In genomic region chr7:29987821-29988317, GRCh38 we compare ENCODE assay signal across 8 cellular contexts. TPM values are rescaled to one million over a fixed set of nuclear protein-coding genes. Genes with fewer than 3 reads are reported as not detected.
DNase-seq lines count a peak whose midpoint lies in the region; ATAC-seq, FAIRE-seq and TF ChIP-seq lines count a peak whose summit lies in the region.

No MANE protein-coding gene starts in this region.

- H3K27ac Mint-ChIP-seq in naive thymus-derived CD8-positive, alpha-beta T cell, result peak overlapping the region in 7 of 10 donors; percentile 71 to 92 (median 86)

- H2BK15ac ChIP-seq in H1 (ENCODE audit: low read length), result no peak overlapping the region

- H2BK5ac ChIP-seq in H1 (ENCODE audit: low read depth, low read length), result no peak overlapping the region

- peak overlapping the region; percentile 86 to 91 for H3K4me2 ChIP-seq in H1 (ENCODE audit: insufficient read depth in 1 of 2, low read depth in 2 of 2, low read length in 2 of 2)

- H4K91ac ChIP-seq in H1 (replicated peaks; ENCODE audit: insufficient read length, low read length), result no peak overlapping the region

- no peak for ATAC-seq in naive thymus-derived CD8-positive, alpha-beta T cell
- ATAC-seq in GM21367 (IDR thresholded peaks at IDR 0.05; ENCODE audit: unreplicated experiment) (no peak), HG03565 (IDR thresholded peaks at IDR 0.05; ENCODE audit: unreplicated experiment) (no peak), left lobe of liver (no peak)

- peak overlapping the region; percentile 76 to 92 (median 90) for H3K4me3 Mint-ChIP-seq in naive thymus-derived CD8-positive, alpha-beta T cell

- H3K27me3 ChIP-seq in H1 (replicated peaks in 1 of 4; ENCODE audit: control insufficient read depth in 3 of 4, extremely low read depth in 1 of 4, insufficient read depth in 3 of 4, low read length in 3 of 4), result peaks cover 0 to 2% (median 0%) of the 10 kb centered on the region in 4 experiments; a peak in 1 of 7 replicates

- no peaks in the 10 kb centered on the region; a peak in 1 of 8 replicates for H3K36me3 ChIP-seq in H1 (ENCODE audit: control insufficient read depth in 2 of 4, insufficient read depth in 4 of 4, low read length in 3 of 4)

- 0 out of 7 replicates have a peak overlapping the region, but pooled peaks of 1 of the 4 experiments have one; percentile 81 for H3K9ac ChIP-seq in H1 (replicated peaks in 1 of 4; ENCODE audit: extremely low read depth in 1 of 4, low read depth in 3 of 4, low read length in 3 of 4)

- CTCF ChIA-PET in AG04449 (lab: Yijun Ruan, JAX) (interaction anchor here (0.6 to 1.9 kb wide), 5 partner anchors 11 to 244 kb away, joined by 3 to 6 read pairs (median 4); no protein-coding TSS in a partner anchor), GM10248 (lab: Yijun Ruan, JAX) (interaction anchor here (0.8 to 1.8 kb wide), 3 partner anchors 11 to 74 kb away, joined by 4 to 6 read pairs (median 4); partner anchors contain the start of gene FKBP14), H1 (lab: Charles Lee; ENCODE audit: partially characterized antibody) (interaction anchor here (0.8 to 2.9 kb wide), 6 partner anchors 10 to 576 kb away, joined by 3 to 21 read pairs (median 4); no protein-coding TSS in a partner anchor)

- TF ChIP-seq EP300 in H1 (IDR thresholded peaks at IDR 0.05; ENCODE audit: borderline replicate concordance in 1 of 2, low read depth in 2 of 2, low read length in 2 of 2), result no peak

- TF ChIP-seq POLR2A in H1 (IDR thresholded peaks at IDR 0.05; ENCODE audit: control extremely low read depth in 1 of 2, low read depth in 2 of 2, low read length in 2 of 2), result no peak

- H2BK20ac ChIP-seq in H1 (ENCODE audit: low read length), result no peak overlapping the region

- H3K9me3 Mint-ChIP-seq in naive thymus-derived CD8-positive, alpha-beta T cell, result peaks cover 0 to 14% (median 5%) of the 10 kb centered on the region in 9 donors

- peaks cover 4% of the 10 kb centered on the region for H3K23me2 ChIP-seq in H1 (ENCODE audit: low read depth, low read length)

- no peak overlapping the region for H3K14ac ChIP-seq in H1 (ENCODE audit: insufficient read length)

- H3K56ac ChIP-seq in H1 (replicated peaks; ENCODE audit: insufficient read length, low read depth, low read length), result no peak overlapping the region

- H3K4me3 ChIP-seq in AG04449 (ENCODE audit: low read depth, low read length), result peak overlapping the region; percentile 84
- peak overlapping the region; percentile 84 to 90 (median 88); a peak in 6 of 8 replicates for H3K4me3 ChIP-seq in H1 (ENCODE audit: extremely low read depth in 1 of 4, insufficient read depth in 2 of 4, low read depth in 3 of 4, low read length in 4 of 4)

- no peak overlapping the region for H2AFZ ChIP-seq in H1 (ENCODE audit: low read length)

- peaks cover 0 to 2% of the 10 kb centered on the region in 2 experiments; a peak in 1 of 4 replicates for H3K9me3 ChIP-seq in H1 (ENCODE audit: insufficient read depth in 2 of 2, low read depth in 1 of 2, low read length in 1 of 2)

- POLR2A ChIA-PET in AG04449 (lab: Yijun Ruan, JAX), result no interaction called here
- POLR2A ChIA-PET in GM10248 (lab: Yijun Ruan, JAX), result no interaction called here
- POLR2A ChIA-PET in H1 (lab: Charles Lee; ENCODE audit: partially characterized antibody), result interaction anchor here (0.7 to 1.5 kb wide), 8 partner anchors 8 to 65 kb away, joined by 3 to 7 read pairs (median 4); partner anchors contain the start of genes FKBP14 and PLEKHA8
- POLR2A ChIA-PET in naive thymus-derived CD8-positive, alpha-beta T cell (lab: Charles Lee), result interaction anchor here (1.0 to 1.2 kb wide), 2 partner anchors 11 to 147 kb away, joined by 3 read pairs; partner anchors contain the start of gene MTURN

- H3K4me1 Mint-ChIP-seq in naive thymus-derived CD8-positive, alpha-beta T cell, result peaks cover 15 to 33% (median 22%) of the 10 kb centered on the region in 4 donors

- no peak for TF ChIP-seq RAD21 in H1 (IDR thresholded peaks at IDR 0.05 in 1 of 2, conservative IDR thresholded peaks at IDR 0.05 in 1 of 2; ENCODE audit: low read depth in 2 of 2, low read length in 2 of 2)

- no peak overlapping the region for H3K18ac ChIP-seq in H1 (ENCODE audit: extremely low read depth, low read length)

- H2BK120ac ChIP-seq in H1 (replicated peaks; ENCODE audit: low read depth, low read length), result no peak overlapping the region

- H3K79me1 ChIP-seq in H1 (ENCODE audit: low read depth, low read length), result peaks cover 4% of the 10 kb centered on the region

- TF ChIP-seq CTCF in AG04449 (IDR thresholded peaks at IDR 0.05; ENCODE audit: insufficient read depth, low read length, missing control alignments), result no peak
- TF ChIP-seq CTCF in GM10248 (IDR thresholded peaks at IDR 0.05; ENCODE audit: control extremely low read depth, extremely low read depth, low read depth, missing control alignments), result no peak
- no peak for TF ChIP-seq CTCF in H1 (IDR thresholded peaks at IDR 0.05; ENCODE audit: control extremely low read depth in 1 of 3, insufficient read depth in 1 of 3, low read depth in 1 of 3, low read length in 3 of 3)

- no peak overlapping the region for H2BK12ac ChIP-seq in H1 (ENCODE audit: low read depth, low read length)

- no peak overlapping the region for H3K23ac ChIP-seq in H1 (ENCODE audit: insufficient read length)

- FAIRE-seq in RCC 7860 (lab: Jason Lieb, UNC) (peak; percentile 96), H1 (lab: Jason Lieb, UNC) (no peak)

- DNase-seq in AG04449 (ENCODE audit: low read depth, low spot score), result peak; percentile 28
- peak; percentile 21 for DNase-seq in GM10248 (ENCODE audit: extremely low spot score)
- DNase-seq in RCC 7860 (ENCODE audit: low spot score), result peak; percentile 91
- DNase-seq in H1 (ENCODE audit: low read depth in 1 of 2, low spot score in 2 of 2), result no peak
- no peak for DNase-seq in naive thymus-derived CD8-positive, alpha-beta T cell
- no peak for DNase-seq in left lobe of liver (ENCODE audit: low spot score)

- H4K20me1 ChIP-seq in H1 (replicated peaks in 1 of 2; ENCODE audit: control insufficient read depth in 1 of 2, insufficient read depth in 2 of 2, low read length in 2 of 2), result peaks cover 2 to 4% of the 10 kb centered on the region in 2 experiments

- WGBS in H1 (ENCODE audit: extremely low coverage in 1 of 2, insufficient coverage in 1 of 2, insufficient read length in 1 of 2, insufficient replicate concordance in 2 of 2, low coverage in 1 of 2, low lambda C conversion rate in 2 of 2, missing lambda C conversion rate in 1 of 2), 2 experiments, result 54% methylated on average over 8 of the region's 8 CpGs; no CpG with 5 or more reads in 1 of the 2 experiments

- no peaks in the 10 kb centered on the region for H3K36me3 Mint-ChIP-seq in naive thymus-derived CD8-positive, alpha-beta T cell

- no peak overlapping the region for H3K4ac ChIP-seq in H1 (replicated peaks; ENCODE audit: insufficient read length, low read depth, low read length)

- no peak overlapping the region for H4K8ac ChIP-seq in H1 (ENCODE audit: extremely low read depth, insufficient read depth, low read length)

- no peak overlapping the region for H2AK5ac ChIP-seq in H1 (ENCODE audit: low read depth, low read length)

- peaks cover 12 to 29% (median 21%) of the 10 kb centered on the region in 5 donors for H3K27me3 Mint-ChIP-seq in naive thymus-derived CD8-positive, alpha-beta T cell

- peaks cover 0 to 40% of the 10 kb centered on the region in 2 experiments; a peak in 3 of 4 replicates for H3K79me2 ChIP-seq in H1 (ENCODE audit: control insufficient read depth in 1 of 2, insufficient read depth in 2 of 2, low read length in 2 of 2)

- peaks cover 0 to 10% (median 6%) of the 10 kb centered on the region in 4 experiments; a peak in 5 of 7 replicates for H3K4me1 ChIP-seq in H1 (replicated peaks in 1 of 4; ENCODE audit: control insufficient read depth in 3 of 4, insufficient read depth in 4 of 4, low read length in 3 of 4)

- no peak overlapping the region for H3K27ac ChIP-seq in H1 (ENCODE audit: low read depth, low read length)

- no peak overlapping the region for H4K5ac ChIP-seq in H1 (ENCODE audit: insufficient read length, low read depth, low read length)

RNA-seq across cellular contexts. Expression of gene SCRN1, which starts 1.7 kb away (rescaled TPM):
- total RNA-seq in H1 (2021; fragmentation: NEBNext Ultra II Directional; extraction: Animal tissue kit (Norgen Biotek cat#: 25700)), result 70.5 and 75.8 TPM in 2 replicates
- 27.5 and 36.0 TPM in 2 replicates for polyA plus RNA-seq in H1 (2011; rRNA removed)
- polyA plus RNA-seq in H1 (2011; cell fraction: cytosol; rRNA removed), result 40.2 TPM
- polyA plus RNA-seq in H1 (2011; cell fraction: nucleus; rRNA removed), result 33.7 TPM
- polyA plus RNA-seq in H1 (2012, experiment 1 of 2), result 48.4 to 57.9 TPM (median 50.8 TPM) in 4 replicates
- 4.6 TPM for polyA plus RNA-seq in H1 (2012, experiment 2 of 2)
- polyA plus RNA-seq in H1 (2013, experiment 1 of 2), result 46.3 TPM
- polyA plus RNA-seq in H1 (2013, experiment 2 of 2), result 47.2 TPM
- 81.7 and 98.3 TPM in 2 replicates for polyA minus RNA-seq in H1 (2011; rRNA and poly(A)+ RNA removed)
- 42.4 TPM for polyA minus RNA-seq in H1 (2011; cell fraction: cytosol; rRNA and poly(A)+ RNA removed)
- 30.0 TPM for polyA minus RNA-seq in H1 (2011; cell fraction: nucleus; rRNA and poly(A)+ RNA removed)
- 10 to 100 TPM; 16.3 to 17.3 TPM for total RNA-seq in naive thymus-derived CD8-positive, alpha-beta T cell
- 10 to 100 TPM in 1 of 3 donors, 1 to 10 TPM in 2; 8.3 to 13.7 (median 9.2) TPM for polyA plus RNA-seq in naive thymus-derived CD8-positive, alpha-beta T cell
- 3.1 TPM for total RNA-seq in left lobe of liver

RNA-seq across cellular contexts. Expression of gene FKBP14, which starts 38.6 kb away (rescaled TPM):
- total RNA-seq in H1 (2021; fragmentation: NEBNext Ultra II Directional; extraction: Animal tissue kit (Norgen Biotek cat#: 25700)), result 20.2 and 20.7 TPM in 2 replicates
- polyA plus RNA-seq in H1 (2011; rRNA removed), result 2.2 and 3.2 TPM in 2 replicates
- polyA plus RNA-seq in H1 (2011; cell fraction: cytosol; rRNA removed), result 5.4 TPM
- polyA plus RNA-seq in H1 (2011; cell fraction: nucleus; rRNA removed), result 1.1 TPM
- polyA plus RNA-seq in H1 (2012, experiment 1 of 2), result 4.8 to 12.2 TPM (median 8.4 TPM) in 4 replicates
- 0.84 TPM for polyA plus RNA-seq in H1 (2012, experiment 2 of 2)
- 18.6 TPM for polyA plus RNA-seq in H1 (2013, experiment 1 of 2)
- 25.1 TPM for polyA plus RNA-seq in H1 (2013, experiment 2 of 2)
- 7.9 and 12.5 TPM in 2 replicates for polyA minus RNA-seq in H1 (2011; rRNA and poly(A)+ RNA removed)
- polyA minus RNA-seq in H1 (2011; cell fraction: cytosol; rRNA and poly(A)+ RNA removed), result 3.2 TPM
- 8.8 TPM for polyA minus RNA-seq in H1 (2011; cell fraction: nucleus; rRNA and poly(A)+ RNA removed)
- 1 to 10 TPM; 4.6 to 5.7 TPM for total RNA-seq in naive thymus-derived CD8-positive, alpha-beta T cell
- 1 to 10 TPM in 2 of 3 donors, under 1 TPM in 1; 0.44 to 1.7 (median 1.1) TPM for polyA plus RNA-seq in naive thymus-derived CD8-positive, alpha-beta T cell
- total RNA-seq in left lobe of liver, result 4.9 TPM

RNA-seq across cellular contexts. Expression of gene PLEKHA8, which starts 40.3 kb away (rescaled TPM):
- 42.0 and 44.0 TPM in 2 replicates for total RNA-seq in H1 (2021; fragmentation: NEBNext Ultra II Directional; extraction: Animal tissue kit (Norgen Biotek cat#: 25700))
- polyA plus RNA-seq in H1 (2011; rRNA removed), result 6.6 and 10.7 TPM in 2 replicates
- 11.9 TPM for polyA plus RNA-seq in H1 (2011; cell fraction: cytosol; rRNA removed)
- polyA plus RNA-seq in H1 (2011; cell fraction: nucleus; rRNA removed), result 9.0 TPM
- 12.6 to 22.0 TPM (median 17.5 TPM) in 4 replicates for polyA plus RNA-seq in H1 (2012, experiment 1 of 2)
- 1.7 TPM for polyA plus RNA-seq in H1 (2012, experiment 2 of 2)
- 17.8 TPM for polyA plus RNA-seq in H1 (2013, experiment 1 of 2)
- polyA plus RNA-seq in H1 (2013, experiment 2 of 2), result 16.9 TPM
- polyA minus RNA-seq in H1 (2011; rRNA and poly(A)+ RNA removed), result 25.3 and 34.8 TPM in 2 replicates
- polyA minus RNA-seq in H1 (2011; cell fraction: cytosol; rRNA and poly(A)+ RNA removed), result 14.1 TPM
- 37.1 TPM for polyA minus RNA-seq in H1 (2011; cell fraction: nucleus; rRNA and poly(A)+ RNA removed)
- total RNA-seq in naive thymus-derived CD8-positive, alpha-beta T cell, result 10 to 100 TPM in 1 of 2 experiments, 1 to 10 TPM in 1; 9.6 to 11.9 TPM
- polyA plus RNA-seq in naive thymus-derived CD8-positive, alpha-beta T cell, result 1 to 10 TPM; 2.7 to 4.9 (median 4.2) TPM
- 4.3 TPM for total RNA-seq in left lobe of liver

Comparison
In these comparisons a context has a peak if more than half of its experiments do, and no peak if none do; other contexts are left out.
1. DNase-seq: peak in AG04449 (single experiment), GM10248 (single experiment) and RCC 7860 (single experiment); none in H1 (0 of 2), naive thymus-derived CD8-positive, alpha-beta T cell (0 of 10) and left lobe of liver (single experiment).
2. POLR2A ChIA-PET loops: an anchor here in H1 (0.7 to 1.5 kb wide) and naive thymus-derived CD8-positive, alpha-beta T cell (1.0 to 1.2 kb wide); none called in AG04449 and GM10248.